11 cellular contexts compared by ENCODE assay signal in the genomic region with DNA sequence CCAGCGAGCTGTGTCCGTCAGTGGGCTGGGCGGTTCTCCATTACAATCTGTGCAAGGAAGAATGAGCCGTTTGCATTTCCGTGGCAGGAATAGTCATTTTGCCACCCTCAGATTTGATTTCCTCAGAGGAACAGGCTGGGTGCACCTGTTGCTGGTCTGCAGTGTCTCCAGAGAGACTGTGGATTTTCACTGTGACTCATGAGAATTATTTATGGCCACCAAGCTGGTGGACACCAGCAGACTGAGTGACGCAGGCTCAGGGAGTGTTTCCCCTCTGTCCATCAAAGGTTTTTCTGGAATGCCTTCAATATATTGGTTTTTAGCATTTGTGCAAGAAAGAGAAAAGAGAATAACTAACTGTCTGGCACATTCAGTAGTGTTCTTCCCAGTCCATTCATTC. TPM values are rescaled to one million over a fixed set of nuclear protein-coding genes. Genes with fewer than 3 reads are reported as not detected.
DNase-seq lines count a peak whose midpoint lies in the region; ATAC-seq, FAIRE-seq and TF ChIP-seq lines count a peak whose summit lies in the region.
"Had no signal": no experiment of that assay in that cellular context is flagged by ENCODE, and none has a peak within 500 bp of the region (broad histone marks: within the 10 kb centered on the region; RNA-seq: fewer than 3 reads in every experiment).

No MANE protein-coding gene starts in this region.

- H3K27me3 ChIP-seq in left ventricle myocardium inferior (ENCODE audit: low read depth) (no peaks in the 10 kb centered on the region), GM12878 (replicated peaks in 1 of 2; ENCODE audit: control insufficient read depth in 2 of 2, insufficient read depth in 2 of 2, low read length in 1 of 2) (no peaks in the 10 kb centered on the region), stomach (no peaks in the 10 kb centered on the region)

- no peak for TF ChIP-seq RAD21 in GM12878 (IDR thresholded peaks at IDR 0.05; ENCODE audit: insufficient read depth, low read depth, low read length)

- WGBS in GM12878 (ENCODE audit: insufficient coverage, insufficient replicate concordance, low lambda C conversion rate, missing lambda C conversion rate) = 2% methylated on average over 6 of the region's 6 CpGs
- WGBS in stomach, 5 donors = 54 to 60% (median 56%) methylated on average over 6 of the region's 6 CpGs

- POLR2A ChIA-PET in GM12878 (lab: Charles Lee) = interaction anchor here (1.0 to 2.0 kb wide), 7 partner anchors 21 to 197 kb away, joined by 3 to 14 read pairs (median 4); no protein-coding TSS in a partner anchor

- RAD21 ChIA-PET in GM12878 (lab: Charles Lee; ENCODE audit: unreplicated experiment) = interaction anchor here (1.0 to 2.2 kb wide), 7 partner anchors 34 to 143 kb away, joined by 3 to 19 read pairs (median 5); no protein-coding TSS in a partner anchor

- H3K9ac ChIP-seq in GM12878 (ENCODE audit: control insufficient read depth, insufficient read depth, low read length) = peak overlapping the region; percentile 36; the same call in 1 of the 2 replicates

- peak overlapping the region; percentile 39; the same call in 1 of the 2 replicates for H2AFZ ChIP-seq in GM12878 (ENCODE audit: control insufficient read depth, low read depth, low read length)

- H3K9me3 ChIP-seq in left ventricle myocardium inferior (replicated peaks) (no peaks in the 10 kb centered on the region), GM12878 (replicated peaks; ENCODE audit: control insufficient read depth, insufficient read depth, low read length) (no peaks in the 10 kb centered on the region), stomach (no peaks in the 10 kb centered on the region)

- no peaks in the 10 kb centered on the region for H3K36me3 ChIP-seq in left ventricle myocardium inferior
- H3K36me3 ChIP-seq in GM12878 (ENCODE audit: control insufficient read depth in 2 of 2, insufficient read depth in 2 of 2, low read length in 1 of 2) = no peaks in the 10 kb centered on the region
- no peaks in the 10 kb centered on the region for H3K36me3 ChIP-seq in stomach

- DNase-seq in left cardiac atrium = no peak
- no peak for DNase-seq in left ventricle myocardium inferior
- peak; percentile 52 for DNase-seq in GM12878 (ENCODE audit: low read depth, low spot score)
- no peak for DNase-seq in stimulated activated CD4-positive, alpha-beta T cell treated with anti-CD3 and anti-CD28 coated beads, Interleukin-12 subunit alpha, Interleukin-12 subunit beta, amount 100 ng/mL, for 4 hours
- no peak for DNase-seq in foreskin melanocyte
- DNase-seq in stomach = no peak
- no peak for DNase-seq in NOMO-1 (lab: John Stamatoyannopoulos, UW; ENCODE audit: unreplicated experiment in 2 of 2)
- DNase-seq: ACHN, mesendoderm, NCI-H2029 treated with DMSO at 0.1 percent for 48 hours had no signal

- in situ Hi-C loops in GM12878 (cut with MboI) = no loop called here

- H4K20me1 ChIP-seq in GM12878 (ENCODE audit: control insufficient read depth, insufficient read depth) = no peaks in the 10 kb centered on the region

- peak overlapping the region; percentile 95 for H3K4me2 ChIP-seq in GM12878 (ENCODE audit: control insufficient read depth, insufficient read depth)

- TF ChIP-seq POLR2A in GM12878 (IDR thresholded peaks at IDR 0.05; ENCODE audit: low read depth, low read length) = no peak
- no peak for TF ChIP-seq POLR2A in stomach (IDR thresholded peaks at IDR 0.05)

- H3K4me1 ChIP-seq in left ventricle myocardium inferior = peaks cover 47% of the 10 kb centered on the region
- peaks cover 39% of the 10 kb centered on the region for H3K4me1 ChIP-seq in GM12878 (ENCODE audit: control insufficient read depth, insufficient read depth, low read length)
- peaks cover 8 to 46% (median 23%) of the 10 kb centered on the region in 4 donors for H3K4me1 ChIP-seq in stomach

- H3K27ac ChIP-seq in left ventricle myocardium inferior (replicated peaks) (no peak overlapping the region), GM12878 (ENCODE audit: control insufficient read depth, insufficient read depth) (peak overlapping the region; percentile 61), stomach (no peak overlapping the region)

- FAIRE-seq in GM12878 (lab: Jason Lieb, UNC) = no peak

- SMC1A ChIA-PET in GM12878 (lab: Charles Lee; ENCODE audit: uncharacterized antibody, unreplicated experiment) = interaction anchor here (0.6 to 5.0 kb wide), 13 partner anchors 9 to 227 kb away, joined by 3 to 25 read pairs (median 4); a partner anchor contains a TSS

- CTCF ChIA-PET in GM12878 (lab: Yijun Ruan, JAX) = interaction anchor here (0.5 to 2.2 kb wide), 7 partner anchors 12 to 145 kb away, joined by 3 to 8 read pairs (median 4); a partner anchor contains a TSS

- no TSS peak for BruUV-seq in GM12878 (replicated peaks; lab: Mats Ljungman, UMichigan)

- TF ChIP-seq EP300 in GM12878 (IDR thresholded peaks at IDR 0.05; ENCODE audit: borderline replicate concordance in 1 of 2, control insufficient read depth in 1 of 2, low read depth in 2 of 2, low read length in 2 of 2) (peak; percentile 79 to 89), stomach (IDR thresholded peaks at IDR 0.05) (no peak)

- peaks cover 32% of the 10 kb centered on the region for H3K79me2 ChIP-seq in GM12878 (ENCODE audit: control insufficient read depth, insufficient read depth, low read length)

- no peak overlapping the region for H3K4me3 ChIP-seq in left ventricle myocardium inferior
- peak overlapping the region; percentile 54; the same call in 1 of the 2 replicates for H3K4me3 ChIP-seq in GM12878
- no peak overlapping the region for H3K4me3 ChIP-seq in stomach

- ATAC-seq in left cardiac atrium (peak; percentile 12 to 82), HG02885 (IDR thresholded peaks at IDR 0.05; ENCODE audit: poor library complexity, unreplicated experiment) (peak; percentile 59), GM12878 (peak; percentile 84)

- no peak for TF ChIP-seq CTCF in left ventricle myocardium inferior (IDR thresholded peaks at IDR 0.05; ENCODE audit: borderline replicate concordance)
- TF ChIP-seq CTCF in GM12878 (IDR thresholded peaks at IDR 0.05 in 2 of 3, conservative IDR thresholded peaks at IDR 0.05 in 1 of 3; ENCODE audit: control insufficient read depth in 2 of 3, extremely low read depth in 1 of 3, insufficient read depth in 1 of 3, low read depth in 3 of 3, low read length in 3 of 3) = no peak
- TF ChIP-seq CTCF in stomach (IDR thresholded peaks at IDR 0.05) = no peak

- intact Hi-C loops in left cardiac atrium (cut with DNase I) = no loop called here
- intact Hi-C loops in left ventricle myocardium inferior (cut with micrococcal nuclease) = no loop called here
- intact Hi-C loops in GM12878 (cut with micrococcal nuclease; ENCODE audit: unreplicated experiment) = loop anchor here (2.0 to 5.0 kb wide), 2 partner anchors 38 to 39 kb away; a partner anchor contains a TSS
- intact Hi-C loops in stomach (cut with DNase I; ENCODE audit: low total_unique reads) = no loop called here

TF ChIP-seq in GM12878, 131 proteins besides CTCF, POLR2A, EP300 and RAD21 (continues in another document):
- TF ChIP-seq, protein P1, sequence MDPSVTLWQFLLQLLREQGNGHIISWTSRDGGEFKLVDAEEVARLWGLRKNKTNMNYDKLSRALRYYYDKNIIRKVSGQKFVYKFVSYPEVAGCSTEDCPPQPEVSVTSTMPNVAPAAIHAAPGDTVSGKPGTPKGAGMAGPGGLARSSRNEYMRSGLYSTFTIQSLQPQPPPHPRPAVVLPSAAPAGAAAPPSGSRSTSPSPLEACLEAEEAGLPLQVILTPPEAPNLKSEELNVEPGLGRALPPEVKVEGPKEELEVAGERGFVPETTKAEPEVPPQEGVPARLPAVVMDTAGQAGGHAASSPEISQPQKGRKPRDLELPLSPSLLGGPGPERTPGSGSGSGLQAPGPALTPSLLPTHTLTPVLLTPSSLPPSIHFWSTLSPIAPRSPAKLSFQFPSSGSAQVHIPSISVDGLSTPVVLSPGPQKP (IDR thresholded peaks at IDR 0.05; ENCODE audit: low read depth, low read length) = no peak
- peak; percentile 89 for TF ChIP-seq FOXM1 (IDR thresholded peaks at IDR 0.05; ENCODE audit: low read depth, low read length)
- peak in 1 of 2 experiments; percentile 95; a peak in 2 of 4 replicates for TF ChIP-seq ETV6 (conservative IDR thresholded peaks at IDR 0.05 in 1 of 2, IDR thresholded peaks at IDR 0.05 in 1 of 2; ENCODE audit: borderline replicate concordance in 1 of 2, low read depth in 1 of 2)

RNA-seq across cellular contexts. Expression of a gene that starts 39.7 kb away (rescaled TPM):
- total RNA-seq in left cardiac atrium = 10 to 100 TPM; 17.9 to 24.8 TPM
- total RNA-seq in left ventricle myocardium inferior = 14.7 TPM
- total RNA-seq in GM12878 (2013; cell fraction: nucleolus; rRNA removed) = 80.0 and 82.5 TPM in 2 replicates
- 15.4 and 15.6 TPM in 2 replicates for total RNA-seq in GM12878 (2014; rRNA removed)
- total RNA-seq in GM12878 (2014; rRNA removed; fragmentation: Illumina TruSeq; extraction: Trizol) = 12.7 and 13.5 TPM in 2 replicates
- 28.2 and 30.8 TPM in 2 replicates for total RNA-seq in GM12878 (2021)
- polyA plus RNA-seq in GM12878 (2011; ENCODE audit: low read depth) = 4.6 TPM
- polyA plus RNA-seq in GM12878 (2011; rRNA removed) = 6.4 and 6.7 TPM in 2 replicates
- 5.0 and 5.4 TPM in 2 replicates for polyA plus RNA-seq in GM12878 (2011; cell fraction: cytosol; rRNA removed)
- polyA plus RNA-seq in GM12878 (2011; cell fraction: nucleus; rRNA removed) = 12.7 and 14.2 TPM in 2 replicates
- polyA plus RNA-seq in GM12878 (2012) = 6.2 and 7.3 TPM in 2 replicates
- 8.3 and 11.2 TPM in 2 replicates for polyA plus RNA-seq in GM12878 (2014; fragmentation: Illumina TruSeq; extraction: Trizol)
- 1 to 10 TPM; 2.6 to 3.0 TPM for polyA plus RNA-seq in GM12878 (2014; fragmentation: Nextera tagmentation; extraction: Ambion mirVana)
- polyA plus RNA-seq in GM12878 (2014; rRNA removed) = 10.9 TPM in 2 replicates
- 10 to 100 TPM; 11.7 to 20.5 TPM for polyA plus RNA-seq in GM12878 (2016; fragmentation: Nextera tagmentation; extraction: Ambion mirVana)
- polyA minus RNA-seq in GM12878 (2011; rRNA and poly(A)+ RNA removed) = 25.6 and 28.1 TPM in 2 replicates
- polyA minus RNA-seq in GM12878 (2011; cell fraction: cytosol; rRNA and poly(A)+ RNA removed) = 8.9 and 12.7 TPM in 2 replicates
- polyA minus RNA-seq in GM12878 (2011; cell fraction: nucleus; rRNA and poly(A)+ RNA removed) = 49.2 and 86.5 TPM in 2 replicates
- 10 to 100 TPM in 4 of 5 donors, 1 to 10 TPM in 1; 9.8 to 92.0 (median 25.2) TPM for total RNA-seq in stomach
- 1 to 10 TPM; 2.0 to 2.9 (median 2.1) TPM for polyA plus RNA-seq in stomach
